ENCODE assay signal across 20 cellular contexts in the genomic region with DNA sequence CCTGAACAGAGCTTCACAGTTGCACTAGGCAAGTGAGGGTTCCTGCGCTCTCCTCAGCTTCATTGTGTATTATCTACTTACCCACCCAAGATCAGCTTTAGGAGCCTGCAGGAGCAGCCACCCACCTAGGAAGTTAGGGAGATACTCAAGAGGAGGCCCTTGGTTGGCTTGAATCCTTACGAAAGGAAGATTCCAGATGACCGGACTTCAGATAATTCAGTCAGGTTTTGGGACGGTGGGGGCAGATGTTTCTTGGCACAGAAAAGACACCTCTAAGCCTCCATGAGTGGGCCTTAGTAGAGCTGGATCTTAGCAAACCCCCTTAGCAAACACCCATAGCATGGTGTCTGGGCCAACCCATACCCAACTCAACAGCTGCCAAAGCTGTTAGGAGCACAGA. TPM values are rescaled to one million over a fixed set of nuclear protein-coding genes. Genes with fewer than 3 reads are reported as not detected.
DNase-seq lines count a peak whose midpoint lies in the region; FAIRE-seq and TF ChIP-seq lines count a peak whose summit lies in the region.
"Had no signal": no experiment of that assay in that cellular context is flagged by ENCODE, and none has a peak within 500 bp of the region (broad histone marks: within the 10 kb centered on the region; RNA-seq: fewer than 3 reads in every experiment).

No MANE protein-coding gene starts in this region.

- peak overlapping the region in 2 of 3 experiments; percentile 33 to 72 for H3K27ac Mint-ChIP-seq in nephron

- H3K4me3 Mint-ChIP-seq in nephron: peak overlapping the region; percentile 34 to 66 (median 65)

- peaks cover 18% of the 10 kb centered on the region for H4K20me1 ChIP-seq in smooth muscle cell (ENCODE audit: low read depth)

- H3K36me3 Mint-ChIP-seq in nephron (ENCODE audit: low read depth): peaks cover 4% of the 10 kb centered on the region
- H3K36me3 Mint-ChIP-seq: CD4-positive, CD25-positive, alpha-beta regulatory T cell had no signal

- peak; percentile 40 for DNase-seq in activated CD8-positive, alpha-beta memory T cell treated with anti-CD3 and anti-CD28 coated beads for 24 hours
- DNase-seq in activated CD8-positive, alpha-beta memory T cell treated with anti-CD3 and anti-CD28 coated beads, Interleukin-2, amount 50 U/mL, for 4 hours: no peak
- peak; percentile 11 for DNase-seq in GM13977 (ENCODE audit: low spot score)
- peak; percentile 17 for DNase-seq in stimulated activated CD8-positive, alpha-beta memory T cell treated with anti-CD3 and anti-CD28 coated beads, Interleukin-4, amount 100 ng/mL, for 48 hours
- DNase-seq in small intestine: no peak
- DNase-seq in smooth muscle cell (lab: John Stamatoyannopoulos, UW; ENCODE audit: unreplicated experiment): no peak
- DNase-seq: Caco-2; CD4-positive, CD25-positive, alpha-beta regulatory T cell; GDM1; KG1; NCI-H1417; NCI-H187 treated with DMSO at 0.1 percent for 48 hours; NCI-H226; NCI-H524; PC-9 had no signal

- H3K27ac ChIP-seq in small intestine (ENCODE audit: low read depth in 1 of 2, low read length in 1 of 2) (no peak overlapping the region), smooth muscle cell (ENCODE audit: low read depth) (no peak overlapping the region)
- H3K27ac ChIP-seq: PC-9 had no signal

- H3K4me1 ChIP-seq in small intestine (ENCODE audit: control insufficient read depth in 2 of 2, insufficient read depth in 1 of 2, low read depth in 1 of 2, low read length in 1 of 2): no peaks in the 10 kb centered on the region
- H3K4me1 ChIP-seq in smooth muscle cell (ENCODE audit: low read depth): peaks cover 19% of the 10 kb centered on the region

- FAIRE-seq in small intestine (lab: Jason Lieb, UNC): no peak

- peaks cover 7% of the 10 kb centered on the region for H3F3A ChIP-seq in smooth muscle cell (ENCODE audit: low read depth)

- H3K9ac ChIP-seq in smooth muscle cell (ENCODE audit: low read depth): no peak overlapping the region

- in situ Hi-C loops in GM13977 (cut with MboI; ENCODE audit: low pct_unique_long_range_greater_than_20kb, low sequenced_read_pairs, unreplicated experiment): no loop called here

- H3K4me3 ChIP-seq in small intestine (ENCODE audit: low read depth in 1 of 2, low read length in 2 of 2): no peak overlapping the region
- H3K4me3 ChIP-seq in smooth muscle cell: no peak overlapping the region
- H3K4me3 ChIP-seq: HAP-1, PC-9 had no signal

- 90 to 97% (median 97%) methylated on average over 4 of the region's 4 CpGs for WGBS in small intestine, 3 donors
- 100% methylated on average over 4 of the region's 4 CpGs for WGBS in smooth muscle cell (ENCODE audit: low lambda C conversion rate)

- H3K27me3 Mint-ChIP-seq in nephron (ENCODE audit: low read depth): no peaks in the 10 kb centered on the region
- H3K27me3 Mint-ChIP-seq: B cell; CD4-positive, CD25-positive, alpha-beta regulatory T cell had no signal

- H3K9me3 Mint-ChIP-seq in nephron: no peaks in the 10 kb centered on the region
- H3K9me3 Mint-ChIP-seq: CD4-positive, CD25-positive, alpha-beta regulatory T cell had no signal

- H3K36me3 ChIP-seq in small intestine (ENCODE audit: control insufficient read depth in 2 of 2, insufficient read depth in 2 of 2, low read length in 2 of 2): no peaks in the 10 kb centered on the region
- no peaks in the 10 kb centered on the region for H3K36me3 ChIP-seq in smooth muscle cell (ENCODE audit: low read depth)

- H3K27me3 ChIP-seq in small intestine (ENCODE audit: control insufficient read depth in 2 of 2, insufficient read depth in 2 of 2, low read length in 2 of 2) (no peaks in the 10 kb centered on the region), smooth muscle cell (ENCODE audit: low read depth) (no peaks in the 10 kb centered on the region)

- H3K9me3 ChIP-seq in small intestine (ENCODE audit: control insufficient read depth, low read depth): no peaks in the 10 kb centered on the region
- no peaks in the 10 kb centered on the region for H3K9me3 ChIP-seq in smooth muscle cell (replicated peaks; ENCODE audit: low read depth)
- H3K9me3 ChIP-seq: Caco-2, HAP-1 had no signal

- no peak overlapping the region for H2AFZ ChIP-seq in smooth muscle cell (ENCODE audit: low read depth)
- H2AFZ ChIP-seq: PC-9 had no signal

- H3K4me2 ChIP-seq in smooth muscle cell: no peak overlapping the region
- H3K4me2 ChIP-seq: PC-9 had no signal

- TF ChIP-seq CTCF in GM13977 (IDR thresholded peaks at IDR 0.05; ENCODE audit: extremely low read depth, insufficient read depth, missing control alignments): no peak
- TF ChIP-seq CTCF in nephron (IDR thresholded peaks at IDR 0.05; ENCODE audit: unreplicated experiment in 3 of 3): no peak
- TF ChIP-seq CTCF in smooth muscle cell (IDR thresholded peaks at IDR 0.05; ENCODE audit: borderline replicate concordance, insufficient read depth, poor library complexity, severe bottlenecking): no peak

- peaks cover 48% of the 10 kb centered on the region for H3K4me1 Mint-ChIP-seq in nephron

- H3K79me2 ChIP-seq in smooth muscle cell (ENCODE audit: low read depth): peaks cover 20% of the 10 kb centered on the region

RNA-seq across cellular contexts. Expression of gene CBFB, which starts 2.4 kb away (rescaled TPM):
- polyA plus RNA-seq in small intestine: 10 to 100 TPM in 1 of 3 donors, 1 to 10 TPM in 2; 5.4 to 13.4 (median 8.1) TPM
- 41.1 and 53.9 TPM in 2 replicates for total RNA-seq in smooth muscle cell
- 40.2 and 50.9 TPM in 2 replicates for polyA plus RNA-seq in smooth muscle cell

RNA-seq across cellular contexts. Expression of gene CES4A, which starts 38.2 kb away (rescaled TPM):
- polyA plus RNA-seq in small intestine (10 to 100 TPM in 1 of 3 donors, 1 to 10 TPM in 2; 4.8 to 15.9 (median 5.1) TPM), smooth muscle cell (0.93 and 2.3 TPM in 2 replicates)
- total RNA-seq in smooth muscle cell: 0.63 and 1.6 TPM in 2 replicates
- total RNA-seq: A172, Caco-2, Daoy had no signal

Comparison
In these comparisons a context has a peak if more than half of its experiments do, and no peak if none do; other contexts are left out.
1. DNase-seq: peak in activated CD8-positive, alpha-beta memory T cell treated with anti-CD3 and anti-CD28 coated beads for 24 hours (single experiment), GM13977 (single experiment) and stimulated activated CD8-positive, alpha-beta memory T cell treated with anti-CD3 and anti-CD28 coated beads, Interleukin-4, amount 100 ng/mL, for 48 hours (single experiment); none in activated CD8-positive, alpha-beta memory T cell treated with anti-CD3 and anti-CD28 coated beads, Interleukin-2, amount 50 U/mL, for 4 hours (single experiment), small intestine (single experiment) and smooth muscle cell (single experiment).